ENCODE assay signal across 16 cellular contexts in the genomic region with DNA sequence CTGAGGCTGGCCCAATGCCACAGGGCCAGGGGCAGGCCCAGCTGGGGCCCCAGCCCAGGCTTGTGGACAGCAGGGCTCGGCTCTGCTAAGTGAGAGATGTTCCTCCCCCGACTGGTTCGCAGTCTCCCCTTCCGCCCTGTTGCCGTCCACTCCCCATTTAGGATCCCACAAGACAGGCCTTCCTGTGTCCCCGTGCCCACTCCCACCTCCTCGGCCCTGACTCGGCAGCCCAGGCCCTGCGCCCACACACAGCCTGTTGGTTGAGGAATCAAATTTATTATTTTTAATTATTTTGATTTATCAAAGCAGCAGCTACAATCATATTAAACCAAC.
DNase-seq lines count a peak whose midpoint lies in the region; ATAC-seq and TF ChIP-seq lines count a peak whose summit lies in the region.
"Had no signal": no experiment of that assay in that cellular context is flagged by ENCODE, and none has a peak within 500 bp of the region (broad histone marks: within the 10 kb centered on the region; RNA-seq: fewer than 3 reads in every experiment).

No MANE protein-coding gene starts in this region.

- H3K9me3 ChIP-seq in right cardiac atrium (ENCODE audit: control insufficient read depth, low read length) (no peaks in the 10 kb centered on the region), neuronal stem cell (replicated peaks in 1 of 2; ENCODE audit: control insufficient read depth in 2 of 2, insufficient read depth in 1 of 2, low read depth in 1 of 2, low read length in 2 of 2) (no peaks in the 10 kb centered on the region), upper lobe of left lung (no peaks in the 10 kb centered on the region)
- H3K9me3 ChIP-seq: BLaER1 had no signal

- TF ChIP-seq EP300 in upper lobe of left lung (IDR thresholded peaks at IDR 0.05), result no peak

- H3K36me3 ChIP-seq in neuronal stem cell (replicated peaks in 1 of 2; ENCODE audit: control insufficient read depth in 2 of 2, insufficient read depth in 2 of 2, low read length in 2 of 2) (no peaks in the 10 kb centered on the region), upper lobe of left lung (no peaks in the 10 kb centered on the region)
- H3K36me3 ChIP-seq: BLaER1 had no signal

- ATAC-seq in Right ventricle myocardium superior (ENCODE audit: poor library complexity) (no peak), left cardiac atrium (no peak), right cardiac atrium (no peak), upper lobe of left lung (ENCODE audit: low FRiP score in 2 of 2) (no peak), GM19467 (IDR thresholded peaks at IDR 0.05; ENCODE audit: unreplicated experiment) (no peak)
- ATAC-seq: GM23338, HepG2 had no signal

- peak overlapping the region; percentile 85 for H2BK120ac ChIP-seq in neuronal stem cell (ENCODE audit: low read depth, low read length)

- H2AFZ ChIP-seq in neuronal stem cell (ENCODE audit: low read length), result no peak overlapping the region
- H2AFZ ChIP-seq: GM23338 had no signal

- H3K23ac ChIP-seq in neuronal stem cell (ENCODE audit: low read depth, low read length, poor library complexity), result no peak overlapping the region

- no peak overlapping the region for H3K4ac ChIP-seq in neuronal stem cell (ENCODE audit: low read length)

- WGBS in right cardiac atrium, result 63% methylated on average over 9 of the region's 9 CpGs
- WGBS in neuronal stem cell (ENCODE audit: extremely low coverage in 2 of 2, insufficient read length in 2 of 2, insufficient replicate concordance in 1 of 2), 2 donors, result no CpG with 5 or more reads among the region's 9 CpGs
- 89 to 94% methylated on average over 8 to 9 of the region's 9 CpGs for WGBS in upper lobe of left lung, 2 donors

- H2AK5ac ChIP-seq in neuronal stem cell (ENCODE audit: low read depth, low read length), result peak overlapping the region; percentile 92

- peak overlapping the region; percentile 73 for H2BK12ac ChIP-seq in neuronal stem cell (ENCODE audit: low read length)

- no peak for TF ChIP-seq POLR2A in upper lobe of left lung (IDR thresholded peaks at IDR 0.05)

- no peak overlapping the region for H3K14ac ChIP-seq in neuronal stem cell (ENCODE audit: low read length)

- peaks cover 7% of the 10 kb centered on the region for H3K4me1 ChIP-seq in right cardiac atrium (ENCODE audit: control insufficient read depth, insufficient read depth, low read length)
- H3K4me1 ChIP-seq in neuronal stem cell (ENCODE audit: control insufficient read depth in 2 of 2, insufficient read depth in 1 of 2, low read depth in 1 of 2, low read length in 2 of 2), result peaks cover 31 to 46% of the 10 kb centered on the region in 2 donors
- H3K4me1 ChIP-seq in upper lobe of left lung, result peaks cover 11 to 56% (median 26%) of the 10 kb centered on the region in 4 donors

- H4K91ac ChIP-seq in neuronal stem cell (ENCODE audit: low read depth, low read length, poor library complexity), result no peak overlapping the region

- peak overlapping the region; percentile 92 for H3K18ac ChIP-seq in neuronal stem cell (ENCODE audit: low read length)

- TF ChIP-seq CTCF in upper lobe of left lung (IDR thresholded peaks at IDR 0.05), result no peak

- DNase-seq in Right ventricle myocardium superior (peak; percentile 24), left cardiac atrium (no peak), right cardiac atrium (peak in 2 of 3 donors; percentile 47 to 51), neuronal stem cell (ENCODE audit: low spot score) (no peak), upper lobe of left lung (no peak), NCI-H1417 (lab: John Stamatoyannopoulos, UW) (no peak), NCI-H524 (lab: John Stamatoyannopoulos, UW) (no peak)
- DNase-seq: 8988T; AML-193; CD4-positive, CD25-positive, alpha-beta regulatory T cell; DMS 273 treated with DMSO at 0.1 percent for 48 hours; H9 had no signal

- H3K27me3 ChIP-seq in right cardiac atrium (ENCODE audit: control insufficient read depth, insufficient read depth) (no peaks in the 10 kb centered on the region), neuronal stem cell (ENCODE audit: control insufficient read depth in 3 of 3, insufficient read depth in 3 of 3, low read depth in 1 of 3, low read length in 3 of 3) (peaks cover 0 to 63% (median 0%) of the 10 kb centered on the region in 3 experiments), upper lobe of left lung (no peaks in the 10 kb centered on the region)
- H3K27me3 ChIP-seq: BLaER1 had no signal

- H3K9ac ChIP-seq in neuronal stem cell (ENCODE audit: low read depth, low read length, poor library complexity), result peak overlapping the region; percentile 61
- H3K9ac ChIP-seq: BLaER1 had no signal

- H3K4me3 ChIP-seq in right cardiac atrium (ENCODE audit: low read length), result no peak overlapping the region
- H3K4me3 ChIP-seq in neuronal stem cell (ENCODE audit: low read length in 2 of 2), result no peak overlapping the region
- peak overlapping the region in 1 of 4 donors; percentile 8 for H3K4me3 ChIP-seq in upper lobe of left lung
- H3K4me3 ChIP-seq: BLaER1, GM23338 had no signal

- H4K8ac ChIP-seq in neuronal stem cell (ENCODE audit: low read depth, low read length), result no peak overlapping the region

- intact Hi-C loops in Right ventricle myocardium superior (cut with DNase I), result no loop called here
- intact Hi-C loops in left cardiac atrium (cut with DNase I), result no loop called here
- intact Hi-C loops in right cardiac atrium (cut with DNase I), result no loop called here

- H3K4me2 ChIP-seq in neuronal stem cell (ENCODE audit: insufficient read depth, low read length, poor library complexity, severe bottlenecking), result no peak overlapping the region
- H3K4me2 ChIP-seq: BLaER1, GM23338 had no signal

- peak overlapping the region; percentile 86 for H2BK15ac ChIP-seq in neuronal stem cell (ENCODE audit: low read length)

- peak overlapping the region; percentile 67 for H2BK5ac ChIP-seq in neuronal stem cell (ENCODE audit: low read length)

- H3K27ac ChIP-seq in right cardiac atrium (ENCODE audit: low read length) (peak overlapping the region; percentile 43), neuronal stem cell (replicated peaks; ENCODE audit: low read length) (no peak overlapping the region), upper lobe of left lung (peak overlapping the region; percentile 51 to 77 (median 56))
- H3K27ac ChIP-seq: BLaER1 had no signal

- peaks cover 4% of the 10 kb centered on the region for H3K79me1 ChIP-seq in neuronal stem cell (ENCODE audit: low read depth, low read length)

Comparison
In these comparisons a context has a peak if more than half of its experiments do, and no peak if none do; other contexts are left out.
1. DNase-seq: peak in Right ventricle myocardium superior (single experiment) and right cardiac atrium (2 of 3); none in left cardiac atrium (single experiment), neuronal stem cell (single experiment), upper lobe of left lung (0 of 2), NCI-H1417 (0 of 3) and NCI-H524 (0 of 2).